ENCODE assay signal across 1 cellular context in the genomic region with DNA sequence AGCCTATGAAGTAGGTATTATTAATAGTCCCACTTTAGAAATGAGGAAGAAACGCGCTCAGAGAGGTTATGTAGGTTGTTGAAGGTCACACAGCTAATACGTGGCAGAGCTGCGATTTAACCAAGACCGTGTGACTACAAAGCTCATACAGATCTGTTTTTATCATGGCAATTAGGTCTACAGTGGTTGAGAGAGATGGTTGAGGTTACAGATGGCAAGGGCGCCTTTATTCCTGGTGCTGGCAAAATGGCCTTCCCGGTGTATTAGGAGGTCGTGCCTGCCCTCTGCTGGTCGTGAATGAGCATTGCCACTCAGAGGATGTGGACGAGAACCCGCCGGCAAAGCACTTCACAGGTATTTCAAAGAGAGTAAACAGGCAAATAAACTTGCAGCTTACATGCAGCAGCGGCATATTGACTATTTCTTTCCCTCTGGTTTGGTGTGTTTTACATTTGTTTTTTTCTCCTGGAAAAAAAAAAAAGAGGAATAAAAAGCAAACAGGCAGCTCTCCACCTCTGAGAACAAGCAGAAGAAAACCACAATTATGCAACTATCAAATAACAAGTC.
TF ChIP-seq lines count a peak whose summit lies in the region.

No MANE protein-coding gene starts in this region.

TF ChIP-seq in HEK293, 187 proteins besides CTCF, POLR2A, EP300 and RAD21 (continued from another document and continues in another):
- no peak for TF ChIP-seq ZNF350 (tag by site-specific recombination; IDR thresholded peaks at IDR 0.05)
- TF ChIP-seq ZNF274 (IDR thresholded peaks at IDR 0.05; ENCODE audit: low read length), result no peak
- TF ChIP-seq ZNF274 (tag by site-specific recombination; IDR thresholded peaks at IDR 0.05; ENCODE audit: borderline replicate concordance), result no peak
- no peak for TF ChIP-seq ZSCAN30 (tag by site-specific recombination; IDR thresholded peaks at IDR 0.05)
- no peak for TF ChIP-seq BCL11B (tag by site-specific recombination; IDR thresholded peaks at IDR 0.05; ENCODE audit: low read depth)
- peak; percentile 34; the same call in 1 of the 2 replicates for TF ChIP-seq YY2 (tag by site-specific recombination; IDR thresholded peaks at IDR 0.05)
- TF ChIP-seq ZNF48 (tag by site-specific recombination; IDR thresholded peaks at IDR 0.05), result no peak
- TF ChIP-seq, protein P1, sequence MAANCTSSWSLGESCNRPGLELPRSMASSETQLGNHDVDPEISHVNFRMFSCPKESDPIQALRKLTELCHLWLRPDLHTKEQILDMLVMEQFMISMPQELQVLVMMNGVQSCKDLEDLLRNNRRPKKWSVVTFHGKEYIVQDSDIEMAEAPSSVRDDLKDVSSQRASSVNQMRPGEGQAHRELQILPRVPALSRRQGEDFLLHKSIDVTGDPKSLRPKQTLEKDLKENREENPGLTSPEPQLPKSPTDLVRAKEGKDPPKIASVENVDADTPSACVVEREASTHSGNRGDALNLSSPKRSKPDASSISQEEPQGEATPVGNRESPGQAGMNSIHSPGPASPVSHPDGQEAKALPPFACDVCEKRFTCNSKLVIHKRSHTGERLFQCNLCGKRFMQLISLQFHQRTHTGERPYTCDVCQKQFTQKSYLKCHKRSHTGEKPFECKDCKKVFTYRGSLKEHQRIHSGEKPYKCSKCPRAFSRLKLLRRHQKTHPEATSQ (tag by site-specific recombination; IDR thresholded peaks at IDR 0.05), result no peak
- TF ChIP-seq, protein P2, sequence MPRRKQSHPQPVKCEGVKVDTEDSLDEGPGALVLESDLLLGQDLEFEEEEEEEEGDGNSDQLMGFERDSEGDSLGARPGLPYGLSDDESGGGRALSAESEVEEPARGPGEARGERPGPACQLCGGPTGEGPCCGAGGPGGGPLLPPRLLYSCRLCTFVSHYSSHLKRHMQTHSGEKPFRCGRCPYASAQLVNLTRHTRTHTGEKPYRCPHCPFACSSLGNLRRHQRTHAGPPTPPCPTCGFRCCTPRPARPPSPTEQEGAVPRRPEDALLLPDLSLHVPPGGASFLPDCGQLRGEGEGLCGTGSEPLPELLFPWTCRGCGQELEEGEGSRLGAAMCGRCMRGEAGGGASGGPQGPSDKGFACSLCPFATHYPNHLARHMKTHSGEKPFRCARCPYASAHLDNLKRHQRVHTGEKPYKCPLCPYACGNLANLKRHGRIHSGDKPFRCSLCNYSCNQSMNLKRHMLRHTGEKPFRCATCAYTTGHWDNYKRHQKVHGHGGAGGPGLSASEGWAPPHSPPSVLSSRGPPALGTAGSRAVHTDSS (tag by site-specific recombination; IDR thresholded peaks at IDR 0.05), result no peak
- no peak for TF ChIP-seq HOXD13 (CRISPR knock-in tag; IDR thresholded peaks at IDR 0.05; ENCODE audit: borderline replicate concordance)
- TF ChIP-seq ZXDB (tag by site-specific recombination; IDR thresholded peaks at IDR 0.05), result no peak
- TF ChIP-seq ZNF184 (tag by site-specific recombination; IDR thresholded peaks at IDR 0.05), result no peak
- TF ChIP-seq KLF8 (tag by site-specific recombination; IDR thresholded peaks at IDR 0.05), result no peak
- peak; percentile 74 for TF ChIP-seq ZNF335 (tag by site-specific recombination; conservative IDR thresholded peaks at IDR 0.05)
- TF ChIP-seq ZNF140 (tag by site-specific recombination; IDR thresholded peaks at IDR 0.05), result no peak
- no peak for TF ChIP-seq RBAK (tag by site-specific recombination; IDR thresholded peaks at IDR 0.05)
- TF ChIP-seq, protein P3, sequence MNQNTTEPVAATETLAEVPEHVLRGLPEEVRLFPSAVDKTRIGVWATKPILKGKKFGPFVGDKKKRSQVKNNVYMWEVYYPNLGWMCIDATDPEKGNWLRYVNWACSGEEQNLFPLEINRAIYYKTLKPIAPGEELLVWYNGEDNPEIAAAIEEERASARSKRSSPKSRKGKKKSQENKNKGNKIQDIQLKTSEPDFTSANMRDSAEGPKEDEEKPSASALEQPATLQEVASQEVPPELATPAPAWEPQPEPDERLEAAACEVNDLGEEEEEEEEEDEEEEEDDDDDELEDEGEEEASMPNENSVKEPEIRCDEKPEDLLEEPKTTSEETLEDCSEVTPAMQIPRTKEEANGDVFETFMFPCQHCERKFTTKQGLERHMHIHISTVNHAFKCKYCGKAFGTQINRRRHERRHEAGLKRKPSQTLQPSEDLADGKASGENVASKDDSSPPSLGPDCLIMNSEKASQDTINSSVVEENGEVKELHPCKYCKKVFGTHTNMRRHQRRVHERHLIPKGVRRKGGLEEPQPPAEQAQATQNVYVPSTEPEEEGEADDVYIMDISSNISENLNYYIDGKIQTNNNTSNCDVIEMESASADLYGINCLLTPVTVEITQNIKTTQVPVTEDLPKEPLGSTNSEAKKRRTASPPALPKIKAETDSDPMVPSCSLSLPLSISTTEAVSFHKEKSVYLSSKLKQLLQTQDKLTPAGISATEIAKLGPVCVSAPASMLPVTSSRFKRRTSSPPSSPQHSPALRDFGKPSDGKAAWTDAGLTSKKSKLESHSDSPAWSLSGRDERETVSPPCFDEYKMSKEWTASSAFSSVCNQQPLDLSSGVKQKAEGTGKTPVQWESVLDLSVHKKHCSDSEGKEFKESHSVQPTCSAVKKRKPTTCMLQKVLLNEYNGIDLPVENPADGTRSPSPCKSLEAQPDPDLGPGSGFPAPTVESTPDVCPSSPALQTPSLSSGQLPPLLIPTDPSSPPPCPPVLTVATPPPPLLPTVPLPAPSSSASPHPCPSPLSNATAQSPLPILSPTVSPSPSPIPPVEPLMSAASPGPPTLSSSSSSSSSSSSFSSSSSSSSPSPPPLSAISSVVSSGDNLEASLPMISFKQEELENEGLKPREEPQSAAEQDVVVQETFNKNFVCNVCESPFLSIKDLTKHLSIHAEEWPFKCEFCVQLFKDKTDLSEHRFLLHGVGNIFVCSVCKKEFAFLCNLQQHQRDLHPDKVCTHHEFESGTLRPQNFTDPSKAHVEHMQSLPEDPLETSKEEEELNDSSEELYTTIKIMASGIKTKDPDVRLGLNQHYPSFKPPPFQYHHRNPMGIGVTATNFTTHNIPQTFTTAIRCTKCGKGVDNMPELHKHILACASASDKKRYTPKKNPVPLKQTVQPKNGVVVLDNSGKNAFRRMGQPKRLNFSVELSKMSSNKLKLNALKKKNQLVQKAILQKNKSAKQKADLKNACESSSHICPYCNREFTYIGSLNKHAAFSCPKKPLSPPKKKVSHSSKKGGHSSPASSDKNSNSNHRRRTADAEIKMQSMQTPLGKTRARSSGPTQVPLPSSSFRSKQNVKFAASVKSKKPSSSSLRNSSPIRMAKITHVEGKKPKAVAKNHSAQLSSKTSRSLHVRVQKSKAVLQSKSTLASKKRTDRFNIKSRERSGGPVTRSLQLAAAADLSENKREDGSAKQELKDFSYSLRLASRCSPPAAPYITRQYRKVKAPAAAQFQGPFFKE (tag by site-specific recombination; IDR thresholded peaks at IDR 0.05; ENCODE audit: borderline replicate concordance), result no peak
- TF ChIP-seq ZBTB7A (tag by site-specific recombination; IDR thresholded peaks at IDR 0.05; ENCODE audit: low read depth), result no peak
- TF ChIP-seq SETDB1 (IDR thresholded peaks at IDR 0.05; ENCODE audit: insufficient read length, low read length), result no peak
- TF ChIP-seq SP3 (tag by site-specific recombination; IDR thresholded peaks at IDR 0.05), result no peak
- TF ChIP-seq ZNF654 (tag by site-specific recombination; IDR thresholded peaks at IDR 0.05; ENCODE audit: low read depth), result peak; percentile 99
- TF ChIP-seq, protein P4, sequence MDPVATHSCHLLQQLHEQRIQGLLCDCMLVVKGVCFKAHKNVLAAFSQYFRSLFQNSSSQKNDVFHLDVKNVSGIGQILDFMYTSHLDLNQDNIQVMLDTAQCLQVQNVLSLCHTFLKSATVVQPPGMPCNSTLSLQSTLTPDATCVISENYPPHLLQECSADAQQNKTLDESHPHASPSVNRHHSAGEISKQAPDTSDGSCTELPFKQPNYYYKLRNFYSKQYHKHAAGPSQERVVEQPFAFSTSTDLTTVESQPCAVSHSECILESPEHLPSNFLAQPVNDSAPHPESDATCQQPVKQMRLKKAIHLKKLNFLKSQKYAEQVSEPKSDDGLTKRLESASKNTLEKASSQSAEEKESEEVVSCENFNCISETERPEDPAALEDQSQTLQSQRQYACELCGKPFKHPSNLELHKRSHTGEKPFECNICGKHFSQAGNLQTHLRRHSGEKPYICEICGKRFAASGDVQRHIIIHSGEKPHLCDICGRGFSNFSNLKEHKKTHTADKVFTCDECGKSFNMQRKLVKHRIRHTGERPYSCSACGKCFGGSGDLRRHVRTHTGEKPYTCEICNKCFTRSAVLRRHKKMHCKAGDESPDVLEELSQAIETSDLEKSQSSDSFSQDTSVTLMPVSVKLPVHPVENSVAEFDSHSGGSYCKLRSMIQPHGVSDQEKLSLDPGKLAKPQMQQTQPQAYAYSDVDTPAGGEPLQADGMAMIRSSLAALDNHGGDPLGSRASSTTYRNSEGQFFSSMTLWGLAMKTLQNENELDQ (tag by site-specific recombination; IDR thresholded peaks at IDR 0.05; ENCODE audit: low read depth), result no peak
- TF ChIP-seq ZNF433 (tag by site-specific recombination; IDR thresholded peaks at IDR 0.05; ENCODE audit: low read depth), result no peak
- TF ChIP-seq ZNF548 (tag by site-specific recombination; IDR thresholded peaks at IDR 0.05), result no peak
- TF ChIP-seq ZNF777 (tag by site-specific recombination; IDR thresholded peaks at IDR 0.05; ENCODE audit: borderline replicate concordance), result no peak
- no peak for TF ChIP-seq MYNN (tag by site-specific recombination; IDR thresholded peaks at IDR 0.05; ENCODE audit: borderline replicate concordance)
- TF ChIP-seq ZNF2 (tag by site-specific recombination; IDR thresholded peaks at IDR 0.05), result peak; percentile 31; the same call in 1 of the 2 replicates
- TF ChIP-seq ZSCAN23 (tag by site-specific recombination; IDR thresholded peaks at IDR 0.05), result no peak
- TF ChIP-seq, protein P5, sequence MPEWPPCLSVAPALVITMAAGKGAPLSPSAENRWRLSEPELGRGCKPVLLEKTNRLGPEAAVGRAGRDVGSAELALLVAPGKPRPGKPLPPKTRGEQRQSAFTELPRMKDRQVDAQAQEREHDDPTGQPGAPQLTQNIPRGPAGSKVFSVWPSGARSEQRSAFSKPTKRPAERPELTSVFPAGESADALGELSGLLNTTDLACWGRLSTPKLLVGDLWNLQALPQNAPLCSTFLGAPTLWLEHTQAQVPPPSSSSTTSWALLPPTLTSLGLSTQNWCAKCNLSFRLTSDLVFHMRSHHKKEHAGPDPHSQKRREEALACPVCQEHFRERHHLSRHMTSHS (tag by site-specific recombination; IDR thresholded peaks at IDR 0.05), result no peak
- no peak for TF ChIP-seq ZNF114 (tag by site-specific recombination; IDR thresholded peaks at IDR 0.05)
- TF ChIP-seq ZNF585B (tag by site-specific recombination; IDR thresholded peaks at IDR 0.05), result no peak
- TF ChIP-seq ZNF214 (tag by site-specific recombination; IDR thresholded peaks at IDR 0.05; ENCODE audit: borderline replicate concordance), result no peak
- TF ChIP-seq, protein P6, sequence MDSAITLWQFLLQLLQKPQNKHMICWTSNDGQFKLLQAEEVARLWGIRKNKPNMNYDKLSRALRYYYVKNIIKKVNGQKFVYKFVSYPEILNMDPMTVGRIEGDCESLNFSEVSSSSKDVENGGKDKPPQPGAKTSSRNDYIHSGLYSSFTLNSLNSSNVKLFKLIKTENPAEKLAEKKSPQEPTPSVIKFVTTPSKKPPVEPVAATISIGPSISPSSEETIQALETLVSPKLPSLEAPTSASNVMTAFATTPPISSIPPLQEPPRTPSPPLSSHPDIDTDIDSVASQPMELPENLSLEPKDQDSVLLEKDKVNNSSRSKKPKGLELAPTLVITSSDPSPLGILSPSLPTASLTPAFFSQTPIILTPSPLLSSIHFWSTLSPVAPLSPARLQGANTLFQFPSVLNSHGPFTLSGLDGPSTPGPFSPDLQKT (IDR thresholded peaks at IDR 0.05; ENCODE audit: borderline replicate concordance, low read depth, low read length), result no peak
- TF ChIP-seq, protein P7, sequence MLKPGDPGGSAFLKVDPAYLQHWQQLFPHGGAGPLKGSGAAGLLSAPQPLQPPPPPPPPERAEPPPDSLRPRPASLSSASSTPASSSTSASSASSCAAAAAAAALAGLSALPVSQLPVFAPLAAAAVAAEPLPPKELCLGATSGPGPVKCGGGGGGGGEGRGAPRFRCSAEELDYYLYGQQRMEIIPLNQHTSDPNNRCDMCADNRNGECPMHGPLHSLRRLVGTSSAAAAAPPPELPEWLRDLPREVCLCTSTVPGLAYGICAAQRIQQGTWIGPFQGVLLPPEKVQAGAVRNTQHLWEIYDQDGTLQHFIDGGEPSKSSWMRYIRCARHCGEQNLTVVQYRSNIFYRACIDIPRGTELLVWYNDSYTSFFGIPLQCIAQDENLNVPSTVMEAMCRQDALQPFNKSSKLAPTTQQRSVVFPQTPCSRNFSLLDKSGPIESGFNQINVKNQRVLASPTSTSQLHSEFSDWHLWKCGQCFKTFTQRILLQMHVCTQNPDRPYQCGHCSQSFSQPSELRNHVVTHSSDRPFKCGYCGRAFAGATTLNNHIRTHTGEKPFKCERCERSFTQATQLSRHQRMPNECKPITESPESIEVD (tag by site-specific recombination; IDR thresholded peaks at IDR 0.05), result no peak
- TF ChIP-seq ZNF132 (tag by site-specific recombination; IDR thresholded peaks at IDR 0.05; ENCODE audit: borderline replicate concordance), result no peak
- TF ChIP-seq MZF1 (tag by site-specific recombination; IDR thresholded peaks at IDR 0.05; ENCODE audit: borderline replicate concordance), result no peak
- TF ChIP-seq ZNF600 (tag by site-specific recombination; IDR thresholded peaks at IDR 0.05), result no peak
- TF ChIP-seq ZNF37A (tag by site-specific recombination; IDR thresholded peaks at IDR 0.05), result no peak
- TF ChIP-seq, protein P8, sequence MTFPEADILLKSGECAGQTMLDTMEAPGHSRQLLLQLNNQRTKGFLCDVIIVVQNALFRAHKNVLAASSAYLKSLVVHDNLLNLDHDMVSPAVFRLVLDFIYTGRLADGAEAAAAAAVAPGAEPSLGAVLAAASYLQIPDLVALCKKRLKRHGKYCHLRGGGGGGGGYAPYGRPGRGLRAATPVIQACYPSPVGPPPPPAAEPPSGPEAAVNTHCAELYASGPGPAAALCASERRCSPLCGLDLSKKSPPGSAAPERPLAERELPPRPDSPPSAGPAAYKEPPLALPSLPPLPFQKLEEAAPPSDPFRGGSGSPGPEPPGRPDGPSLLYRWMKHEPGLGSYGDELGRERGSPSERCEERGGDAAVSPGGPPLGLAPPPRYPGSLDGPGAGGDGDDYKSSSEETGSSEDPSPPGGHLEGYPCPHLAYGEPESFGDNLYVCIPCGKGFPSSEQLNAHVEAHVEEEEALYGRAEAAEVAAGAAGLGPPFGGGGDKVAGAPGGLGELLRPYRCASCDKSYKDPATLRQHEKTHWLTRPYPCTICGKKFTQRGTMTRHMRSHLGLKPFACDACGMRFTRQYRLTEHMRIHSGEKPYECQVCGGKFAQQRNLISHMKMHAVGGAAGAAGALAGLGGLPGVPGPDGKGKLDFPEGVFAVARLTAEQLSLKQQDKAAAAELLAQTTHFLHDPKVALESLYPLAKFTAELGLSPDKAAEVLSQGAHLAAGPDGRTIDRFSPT (tag by site-specific recombination; IDR thresholded peaks at IDR 0.05), result no peak
- TF ChIP-seq ZFP37 (tag by site-specific recombination; IDR thresholded peaks at IDR 0.05), result no peak
- no peak for TF ChIP-seq OVOL3 (tag by site-specific recombination; IDR thresholded peaks at IDR 0.05)
- TF ChIP-seq ZIC2 (tag by site-specific recombination; IDR thresholded peaks at IDR 0.05), result no peak
- TF ChIP-seq ZNF560 (tag by site-specific recombination; IDR thresholded peaks at IDR 0.05; ENCODE audit: borderline replicate concordance), result no peak
- TF ChIP-seq ZNF555 (tag by site-specific recombination; conservative IDR thresholded peaks at IDR 0.05), result no peak
- TF ChIP-seq ZNF202 (tag by site-specific recombination; IDR thresholded peaks at IDR 0.05; ENCODE audit: borderline replicate concordance), result no peak
